In genomic region chr21:45128613-45129226, GRCh38 we compare ENCODE assay signal across 8 cellular contexts. TPM values are rescaled to one million over a fixed set of nuclear protein-coding genes. Genes with fewer than 3 reads are reported as not detected.
A peak's percentile ranks its signal among the peaks of the same experiment; 100 is the strongest.
DNase-seq lines count a peak whose midpoint lies in the region; ATAC-seq, FAIRE-seq and TF ChIP-seq lines count a peak whose summit lies in the region.

No MANE protein-coding gene starts in this region.

- TF ChIP-seq CTCF in liver (IDR thresholded peaks at IDR 0.05; ENCODE audit: low read depth, low read length, missing input control), result peak; percentile 96

- H3K9ac ChIP-seq in liver (ENCODE audit: low read depth in 1 of 2, low read length in 2 of 2), result no peak overlapping the region

- WGBS in liver, result 65% methylated on average over 10 of the region's 10 CpGs

- peak; percentile 98 for ATAC-seq in activated CD4-positive, alpha-beta T cell treated with anti-CD3 and anti-CD28 coated beads for 36 hours
- no peak for ATAC-seq in HG02970 (IDR thresholded peaks at IDR 0.05; ENCODE audit: low FRiP score, unreplicated experiment)

- H3K27me3 ChIP-seq in liver (ENCODE audit: control insufficient read depth in 4 of 4, insufficient read depth in 4 of 4, low read length in 3 of 4), result no peaks in the 10 kb centered on the region

- FAIRE-seq in GM12891 (lab: Jason Lieb, UNC), result peak; percentile 50

- TF ChIP-seq POLR2A in GM12891 (IDR thresholded peaks at IDR 0.05; ENCODE audit: low read depth, low read length), result no peak

- H3K27ac ChIP-seq in liver (ENCODE audit: low read depth in 1 of 2, low read length in 2 of 2), result no peak overlapping the region

- peak; percentile 86 for DNase-seq in A172 (ENCODE audit: low spot score)
- DNase-seq in GM12891 (ENCODE audit: insufficient read length, low spot score), result no peak
- peak; percentile 70 for DNase-seq in NCI-H2227 (lab: John Stamatoyannopoulos, UW; ENCODE audit: unreplicated experiment)
- DNase-seq in activated CD4-positive, alpha-beta T cell treated with anti-CD3 and anti-CD28 coated beads for 36 hours, result peak; percentile 88
- DNase-seq in cerebellum (ENCODE audit: low spot score), result peak; percentile 84
- DNase-seq in stimulated activated CD4-positive, alpha-beta T cell treated with anti-CD3 and anti-CD28 coated beads, TNF-alpha, amount 100 ng/mL, for 24 hours (ENCODE audit: low read depth in 3 of 3), result peak; percentile 44 to 69 (median 56)

- H3K4me3 ChIP-seq in liver (ENCODE audit: low read depth in 1 of 3, low read length in 3 of 3), result no peak overlapping the region

- peaks cover 31% of the 10 kb centered on the region for H3K4me1 Mint-ChIP-seq in activated CD4-positive, alpha-beta T cell treated with anti-CD3 and anti-CD28 coated beads for 36 hours

- CTCF ChIA-PET in activated CD4-positive, alpha-beta T cell treated with anti-CD3 and anti-CD28 coated beads for 36 hours (lab: Charles Lee), result interaction anchor here (0.6 to 9.1 kb wide), 42 partner anchors 8 to 692 kb away, joined by 3 to 131 read pairs (median 4); partner anchors contain the start of gene ADARB1

- no peaks in the 10 kb centered on the region for H3K36me3 ChIP-seq in liver (ENCODE audit: control insufficient read depth in 4 of 4, insufficient read depth in 3 of 4, low read depth in 1 of 4, low read length in 3 of 4)

- intact Hi-C loops in activated CD4-positive, alpha-beta T cell treated with anti-CD3 and anti-CD28 coated beads for 36 hours (cut with DNase I, micrococcal nuclease), result loop anchor here (1.0 to 5.0 kb wide), 4 partner anchors 50 to 236 kb away; no protein-coding TSS in a partner anchor

- H3K9me3 Mint-ChIP-seq in activated CD4-positive, alpha-beta T cell treated with anti-CD3 and anti-CD28 coated beads for 36 hours (ENCODE audit: low read depth), result no peaks in the 10 kb centered on the region

- peak; percentile 98 for TF ChIP-seq RAD21 in liver (IDR thresholded peaks at IDR 0.05)

- H3K4me3 Mint-ChIP-seq in activated CD4-positive, alpha-beta T cell treated with anti-CD3 and anti-CD28 coated beads for 36 hours, result no peak overlapping the region

- H3K9me3 ChIP-seq in liver (ENCODE audit: control insufficient read depth in 4 of 4, low read length in 3 of 4), result no peaks in the 10 kb centered on the region

- H3K4me1 ChIP-seq in liver (ENCODE audit: control insufficient read depth in 4 of 4, insufficient read depth in 4 of 4, low read length in 3 of 4), result no peaks in the 10 kb centered on the region

- H3K27me3 Mint-ChIP-seq in activated CD4-positive, alpha-beta T cell treated with anti-CD3 and anti-CD28 coated beads for 36 hours, result no peaks in the 10 kb centered on the region

- POLR2A ChIA-PET in activated CD4-positive, alpha-beta T cell treated with anti-CD3 and anti-CD28 coated beads for 36 hours (lab: Charles Lee), result no interaction called here

- H3K36me3 Mint-ChIP-seq in activated CD4-positive, alpha-beta T cell treated with anti-CD3 and anti-CD28 coated beads for 36 hours (ENCODE audit: low read depth), result peaks cover 5% of the 10 kb centered on the region

- no peak overlapping the region for H3K27ac Mint-ChIP-seq in activated CD4-positive, alpha-beta T cell treated with anti-CD3 and anti-CD28 coated beads for 36 hours

TF ChIP-seq in GM12891, 5 proteins besides CTCF, POLR2A, EP300 and RAD21:
- no peak for TF ChIP-seq POU2F2 (IDR thresholded peaks at IDR 0.05; ENCODE audit: low read depth, low read length)
- no peak for TF ChIP-seq POLR2AphosphoS5 (IDR thresholded peaks at IDR 0.05; ENCODE audit: low read depth, low read length)
- TF ChIP-seq SPI1 (IDR thresholded peaks at IDR 0.05; ENCODE audit: low read depth, low read length), result no peak
- TF ChIP-seq PAX5 (IDR thresholded peaks at IDR 0.05; ENCODE audit: insufficient read depth, low read length, severe bottlenecking), result no peak
- no peak for TF ChIP-seq TAF1 (IDR thresholded peaks at IDR 0.05; ENCODE audit: low read depth, low read length)

TF ChIP-seq in liver, 16 proteins besides CTCF, POLR2A, EP300 and RAD21:
- TF ChIP-seq MAX (IDR thresholded peaks at IDR 0.05) (no peak), NR2F2 (IDR thresholded peaks at IDR 0.05) (peak; percentile 40), SP1 (IDR thresholded peaks at IDR 0.05) (no peak), HNF4A (conservative IDR thresholded peaks at IDR 0.05) (peak in 1 of 2 donors; percentile 11), RXRA (IDR thresholded peaks at IDR 0.05) (peak; percentile 33 to 54)

RNA-seq across cellular contexts. Expression of gene ADARB1, which starts 54.3 kb away (rescaled TPM):
- total RNA-seq in A172 (2014; rRNA removed; shearing (Covaris generic)), result 13.3 and 15.7 TPM in 2 replicates
- 0.60 TPM for polyA plus RNA-seq in GM12891 (2012; ENCODE audit: low read depth, missing spikeins)
- total RNA-seq in activated CD4-positive, alpha-beta T cell treated with anti-CD3 and anti-CD28 coated beads for 36 hours, result 10 to 100 TPM; 32.8 to 37.7 TPM
- 42.6 TPM for total RNA-seq in cerebellum
- total RNA-seq in liver, result 1 to 10 TPM; 3.1 to 7.8 TPM
- polyA plus RNA-seq in liver, result 1 to 10 TPM; 1.6 to 2.6 TPM
